10 cellular contexts compared by ENCODE assay signal in genomic region chr7:38330861-38331709, GRCh38.
DNase-seq lines count a peak whose midpoint lies in the region; ATAC-seq and TF ChIP-seq lines count a peak whose summit lies in the region.
"Had no signal": no experiment of that assay in that cellular context is flagged by ENCODE, and none has a peak within 500 bp of the region (broad histone marks: within the 10 kb centered on the region; RNA-seq: fewer than 3 reads in every experiment).

No MANE protein-coding gene starts in this region.

- no peak overlapping the region for H3K27ac ChIP-seq in OCI-LY1 (ENCODE audit: low read depth, low read length, poor library complexity, severe bottlenecking)
- H3K27ac ChIP-seq: transverse colon had no signal

- no peaks in the 10 kb centered on the region for H3K9me3 ChIP-seq in OCI-LY1 (ENCODE audit: low read length)
- H3K9me3 ChIP-seq: transverse colon had no signal

- H3K4me1 ChIP-seq in OCI-LY1 (ENCODE audit: insufficient read depth, low read length, severe bottlenecking), result peaks cover 4% of the 10 kb centered on the region

- peaks cover 20% of the 10 kb centered on the region for H3K36me3 Mint-ChIP-seq in central memory CD8-positive, alpha-beta T cell (ENCODE audit: insufficient read depth)
- no peaks in the 10 kb centered on the region for H3K36me3 Mint-ChIP-seq in progenitor cell of endocrine pancreas (ENCODE audit: insufficient read depth)

- no peaks in the 10 kb centered on the region for H4K20me1 ChIP-seq in OCI-LY1 (ENCODE audit: insufficient read depth, low read length)

- TF ChIP-seq CTCF in OCI-LY1 (IDR thresholded peaks at IDR 0.05; ENCODE audit: low read length), result peak; percentile 66
- peak; percentile 23 for TF ChIP-seq CTCF in progenitor cell of endocrine pancreas (IDR thresholded peaks at IDR 0.05; ENCODE audit: unreplicated experiment)

- H3K4me3 ChIP-seq in OCI-LY1 (ENCODE audit: low read depth, low read length, poor library complexity, severe bottlenecking), result no peak overlapping the region
- H3K4me3 ChIP-seq: transverse colon had no signal

- intact Hi-C loops in head of caudate nucleus (cut with DNase I), result no loop called here

- H3K27me3 Mint-ChIP-seq in central memory CD8-positive, alpha-beta T cell, result no peaks in the 10 kb centered on the region
- H3K27me3 Mint-ChIP-seq in progenitor cell of endocrine pancreas, result peaks cover 19% of the 10 kb centered on the region

- no peaks in the 10 kb centered on the region for H3F3A ChIP-seq in OCI-LY1 (ENCODE audit: insufficient read depth, low read length)

- H3K79me2 ChIP-seq in OCI-LY1 (ENCODE audit: insufficient read depth, low read length), result no peaks in the 10 kb centered on the region

- H3K9me2 ChIP-seq in OCI-LY1 (ENCODE audit: low read depth, low read length), result no peaks in the 10 kb centered on the region

- H3K9me3 Mint-ChIP-seq in central memory CD8-positive, alpha-beta T cell, result no peaks in the 10 kb centered on the region
- H3K9me3 Mint-ChIP-seq in progenitor cell of endocrine pancreas (ENCODE audit: low read depth), result no peaks in the 10 kb centered on the region

- peak overlapping the region; percentile 84 for H3K4me3 Mint-ChIP-seq in central memory CD8-positive, alpha-beta T cell
- no peak overlapping the region for H3K4me3 Mint-ChIP-seq in progenitor cell of endocrine pancreas (ENCODE audit: low read depth)

- H3K36me3 ChIP-seq in OCI-LY1 (ENCODE audit: insufficient read depth, low read length), result no peaks in the 10 kb centered on the region
- H3K36me3 ChIP-seq: transverse colon had no signal

- no peak overlapping the region for H3K9ac ChIP-seq in OCI-LY1 (ENCODE audit: low read length)

- no peak overlapping the region for H3K4me2 ChIP-seq in OCI-LY1 (ENCODE audit: low read length)

- H3K27me3 ChIP-seq in OCI-LY1 (ENCODE audit: insufficient read depth, low read length), result no peaks in the 10 kb centered on the region; the same call in 1 of the 2 replicates
- H3K27me3 ChIP-seq: transverse colon had no signal

- peaks cover 68% of the 10 kb centered on the region for H3K4me1 Mint-ChIP-seq in central memory CD8-positive, alpha-beta T cell
- peaks cover 15% of the 10 kb centered on the region for H3K4me1 Mint-ChIP-seq in progenitor cell of endocrine pancreas (ENCODE audit: low read depth)

- H3K27ac Mint-ChIP-seq in central memory CD8-positive, alpha-beta T cell (ENCODE audit: low read depth), result peak overlapping the region; percentile 81
- no peak overlapping the region for H3K27ac Mint-ChIP-seq in progenitor cell of endocrine pancreas

- H2AFZ ChIP-seq in OCI-LY1 (ENCODE audit: low read length), result no peak overlapping the region

- DNase-seq in SIG-M5 treated with dmso at 0.1 percent for 504 hours (lab: John Stamatoyannopoulos, UW; ENCODE audit: unreplicated experiment), result peak; percentile 40
- DNase-seq in SIG-M5 (lab: John Stamatoyannopoulos, UW), result no peak
- DNase-seq in central memory CD8-positive, alpha-beta T cell (ENCODE audit: low spot score in 2 of 2), result no peak
- DNase-seq in progenitor cell of endocrine pancreas (ENCODE audit: low spot score, unreplicated experiment), result no peak
- no peak for DNase-seq in head of caudate nucleus
- no peak for DNase-seq in DMS153 treated with DMSO at 0.1 percent for 48 hours (lab: John Stamatoyannopoulos, UW; ENCODE audit: unreplicated experiment)
- no peak for DNase-seq in stimulated activated CD4-positive, alpha-beta T cell treated with anti-CD3 and anti-CD28 coated beads, Interleukin-2, amount 100 ng/mL, for 24 hours
- DNase-seq: mesenchymal stem cell, transverse colon had no signal

- peak; percentile 69 for ATAC-seq in central memory CD8-positive, alpha-beta T cell (replicated peaks; ENCODE audit: extremely low read depth, poor library complexity, severe bottlenecking)
